ENCODE assay signal across 13 cellular contexts in the genomic region with DNA sequence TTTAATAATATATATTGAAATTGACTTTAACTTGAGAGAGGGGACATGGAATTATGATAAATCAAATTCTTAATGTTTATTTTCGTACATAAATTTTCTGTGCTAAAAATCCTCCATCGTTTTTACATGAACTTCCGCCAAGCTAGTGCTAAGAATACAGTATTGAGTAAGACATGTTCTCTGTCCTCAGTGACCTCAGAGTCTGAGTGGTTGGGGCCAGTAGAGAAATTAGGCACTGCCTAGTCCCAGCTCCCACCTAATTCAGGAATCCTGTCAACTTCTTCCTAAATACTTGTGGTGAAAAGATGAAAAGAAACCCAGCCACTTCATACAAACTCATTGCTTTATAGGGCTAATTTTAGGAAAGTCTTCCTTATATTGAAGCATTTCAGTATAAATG.
DNase-seq lines count a peak whose midpoint lies in the region; ATAC-seq and TF ChIP-seq lines count a peak whose summit lies in the region.
"Had no signal": no experiment of that assay in that cellular context is flagged by ENCODE, and none has a peak within 500 bp of the region (broad histone marks: within the 10 kb centered on the region; RNA-seq: fewer than 3 reads in every experiment).

No MANE protein-coding gene starts in this region.

- DNase-seq in GM23338 (ENCODE audit: low spot score) (no peak), RPMI7951 (ENCODE audit: low read depth) (peak; percentile 9), fibroblast of pulmonary artery (ENCODE audit: low read depth) (peak; percentile 52), osteocyte (ENCODE audit: extremely low spot score, unreplicated experiment) (no peak), ureter (ENCODE audit: low spot score) (no peak)
- DNase-seq in activated T-helper 2 cell treated with anti-CD3 and anti-CD28 coated beads, Interferon-gamma antibody, Interleukin-2, Interleukin-4, amounts not matched to agents 10 μg/mL and 5 μg/mL and 100 μg/mL, durations not matched to agents 14 hours and 24 hours and 36 hours (ENCODE audit: low spot score): no peak

- H3K79me2 ChIP-seq in GM23338 (replicated peaks; ENCODE audit: insufficient read depth): no peaks in the 10 kb centered on the region

- H3K4me3 ChIP-seq in GM23338: no peak overlapping the region
- H3K4me3 ChIP-seq in fibroblast of pulmonary artery (replicated peaks; ENCODE audit: low read depth, low read length): no peak overlapping the region
- H3K4me3 ChIP-seq: SJCRH30, vagina had no signal

- no peaks in the 10 kb centered on the region for H3K27me3 ChIP-seq in GM23338 (ENCODE audit: insufficient read depth)
- H3K27me3 ChIP-seq: SJCRH30, vagina had no signal

- intact Hi-C loops in activated T-helper 2 cell treated with anti-CD3 and anti-CD28 coated beads, Interferon-gamma antibody, Interleukin-2, Interleukin-4, amounts not matched to agents 10 μg/mL and 5 μg/mL and 100 μg/mL, durations not matched to agents 14 hours and 24 hours and 36 hours (cut with micrococcal nuclease): loop anchor here (1.0 to 10.0 kb wide), 7 partner anchors 121 to 1899 kb away; a partner anchor contains a TSS

- no peaks in the 10 kb centered on the region for H3K4me1 ChIP-seq in GM23338 (ENCODE audit: insufficient read depth)

- no peaks in the 10 kb centered on the region for H4K20me1 ChIP-seq in GM23338 (replicated peaks; ENCODE audit: insufficient read depth)

- H3K9me3 Mint-ChIP-seq in GM23338 (no peaks in the 10 kb centered on the region), osteocyte (ENCODE audit: unreplicated experiment) (no peaks in the 10 kb centered on the region)
- no peaks in the 10 kb centered on the region for H3K9me3 Mint-ChIP-seq in activated T-helper 2 cell treated with anti-CD3 and anti-CD28 coated beads, Interferon-gamma antibody, Interleukin-2, Interleukin-4, amounts not matched to agents 10 μg/mL and 5 μg/mL and 100 μg/mL, durations not matched to agents 14 hours and 24 hours and 36 hours
- H3K9me3 Mint-ChIP-seq: endodermal cell; stimulated activated naive CD8-positive, alpha-beta T cell treated with anti-CD3 and anti-CD28 coated beads, Interleukin-15, Interleukin-2, amounts not matched to agents 100 ng/mL and 50 ng/mL, for 24 hours had no signal

- no peaks in the 10 kb centered on the region for H3F3A ChIP-seq in GM23338 (replicated peaks; ENCODE audit: low read depth)

- H3K9me2 ChIP-seq in GM23338 (ENCODE audit: insufficient read depth): no peaks in the 10 kb centered on the region

- H3K36me3 ChIP-seq in GM23338 (ENCODE audit: insufficient read depth): no peaks in the 10 kb centered on the region
- H3K36me3 ChIP-seq: SJCRH30, vagina had no signal

- H3K36me3 Mint-ChIP-seq in GM23338 (ENCODE audit: low read depth): no peaks in the 10 kb centered on the region
- peaks cover 8% of the 10 kb centered on the region for H3K36me3 Mint-ChIP-seq in osteocyte (ENCODE audit: unreplicated experiment)
- H3K36me3 Mint-ChIP-seq in activated T-helper 2 cell treated with anti-CD3 and anti-CD28 coated beads, Interferon-gamma antibody, Interleukin-2, Interleukin-4, amounts not matched to agents 10 μg/mL and 5 μg/mL and 100 μg/mL, durations not matched to agents 14 hours and 24 hours and 36 hours (ENCODE audit: low read depth): no peaks in the 10 kb centered on the region

- H3K4me3 Mint-ChIP-seq in GM23338 (no peak overlapping the region), osteocyte (ENCODE audit: unreplicated experiment) (no peak overlapping the region)
- H3K4me3 Mint-ChIP-seq in activated T-helper 2 cell treated with anti-CD3 and anti-CD28 coated beads, Interferon-gamma antibody, Interleukin-2, Interleukin-4, amounts not matched to agents 10 μg/mL and 5 μg/mL and 100 μg/mL, durations not matched to agents 14 hours and 24 hours and 36 hours (ENCODE audit: low read depth): no peak overlapping the region
- H3K4me3 Mint-ChIP-seq: endodermal cell; stimulated activated naive CD8-positive, alpha-beta T cell treated with anti-CD3 and anti-CD28 coated beads, Interleukin-15, Interleukin-2, amounts not matched to agents 100 ng/mL and 50 ng/mL, for 24 hours had no signal

- H3K27ac Mint-ChIP-seq in GM23338 (peak overlapping the region; percentile 80), osteocyte (ENCODE audit: unreplicated experiment) (peak overlapping the region; percentile 55)
- H3K27ac Mint-ChIP-seq in activated T-helper 2 cell treated with anti-CD3 and anti-CD28 coated beads, Interferon-gamma antibody, Interleukin-2, Interleukin-4, amounts not matched to agents 10 μg/mL and 5 μg/mL and 100 μg/mL, durations not matched to agents 14 hours and 24 hours and 36 hours: no peak overlapping the region
- H3K27ac Mint-ChIP-seq: endodermal cell; stimulated activated naive CD8-positive, alpha-beta T cell treated with anti-CD3 and anti-CD28 coated beads, Interleukin-15, Interleukin-2, amounts not matched to agents 100 ng/mL and 50 ng/mL, for 24 hours had no signal

- H3K27me3 Mint-ChIP-seq in GM23338 (ENCODE audit: insufficient read depth, low read depth, poor library complexity) (no peaks in the 10 kb centered on the region), osteocyte (ENCODE audit: unreplicated experiment) (no peaks in the 10 kb centered on the region)
- peaks cover 8% of the 10 kb centered on the region for H3K27me3 Mint-ChIP-seq in activated T-helper 2 cell treated with anti-CD3 and anti-CD28 coated beads, Interferon-gamma antibody, Interleukin-2, Interleukin-4, amounts not matched to agents 10 μg/mL and 5 μg/mL and 100 μg/mL, durations not matched to agents 14 hours and 24 hours and 36 hours (ENCODE audit: low read depth)
- H3K27me3 Mint-ChIP-seq: stimulated activated naive CD8-positive, alpha-beta T cell treated with anti-CD3 and anti-CD28 coated beads, Interleukin-15, Interleukin-2, amounts not matched to agents 100 ng/mL and 50 ng/mL, for 24 hours had no signal

- TF ChIP-seq CTCF in GM23338 (conservative IDR thresholded peaks at IDR 0.05; ENCODE audit: low read depth in 2 of 2) (no peak), fibroblast of pulmonary artery (IDR thresholded peaks at IDR 0.05; ENCODE audit: low read length, missing control alignments) (no peak), osteocyte (IDR thresholded peaks at IDR 0.05) (no peak)

- no peak overlapping the region for H3K4me2 ChIP-seq in GM23338

- ATAC-seq in GM23338: no peak
- no peak for ATAC-seq in HG02970 (IDR thresholded peaks at IDR 0.05; ENCODE audit: low FRiP score, unreplicated experiment)
- no peak for ATAC-seq in GM21825 (IDR thresholded peaks at IDR 0.05; ENCODE audit: unreplicated experiment)

- H3K4me1 Mint-ChIP-seq in GM23338 (peaks cover 4% of the 10 kb centered on the region; the same call in 2 of the 3 replicates), osteocyte (ENCODE audit: unreplicated experiment) (peaks cover 19% of the 10 kb centered on the region)
- H3K4me1 Mint-ChIP-seq in activated T-helper 2 cell treated with anti-CD3 and anti-CD28 coated beads, Interferon-gamma antibody, Interleukin-2, Interleukin-4, amounts not matched to agents 10 μg/mL and 5 μg/mL and 100 μg/mL, durations not matched to agents 14 hours and 24 hours and 36 hours (ENCODE audit: low read depth): peaks cover 5% of the 10 kb centered on the region

- H2AFZ ChIP-seq in GM23338: no peak overlapping the region

- H3K27ac ChIP-seq in GM23338 (ENCODE audit: low read depth): no peak overlapping the region
- H3K27ac ChIP-seq: C4-2B, SJCRH30, vagina had no signal

TF ChIP-seq in GM23338, 12 proteins besides CTCF, POLR2A, EP300 and RAD21 (continues in another document):
- TF ChIP-seq CREB1 (CRISPR knock-in tag; IDR thresholded peaks at IDR 0.05; ENCODE audit: low read depth): no peak
- no peak for TF ChIP-seq NANOG (IDR thresholded peaks at IDR 0.05; ENCODE audit: borderline replicate concordance)
- no peak for TF ChIP-seq ZNF114 (CRISPR knock-in tag; IDR thresholded peaks at IDR 0.05)
- no peak for TF ChIP-seq EZH2phosphoT487 (IDR thresholded peaks at IDR 0.05; ENCODE audit: unreplicated experiment)
- TF ChIP-seq POLR2AphosphoS5 (IDR thresholded peaks at IDR 0.05; ENCODE audit: low read depth): no peak
- TF ChIP-seq, protein P1, sequence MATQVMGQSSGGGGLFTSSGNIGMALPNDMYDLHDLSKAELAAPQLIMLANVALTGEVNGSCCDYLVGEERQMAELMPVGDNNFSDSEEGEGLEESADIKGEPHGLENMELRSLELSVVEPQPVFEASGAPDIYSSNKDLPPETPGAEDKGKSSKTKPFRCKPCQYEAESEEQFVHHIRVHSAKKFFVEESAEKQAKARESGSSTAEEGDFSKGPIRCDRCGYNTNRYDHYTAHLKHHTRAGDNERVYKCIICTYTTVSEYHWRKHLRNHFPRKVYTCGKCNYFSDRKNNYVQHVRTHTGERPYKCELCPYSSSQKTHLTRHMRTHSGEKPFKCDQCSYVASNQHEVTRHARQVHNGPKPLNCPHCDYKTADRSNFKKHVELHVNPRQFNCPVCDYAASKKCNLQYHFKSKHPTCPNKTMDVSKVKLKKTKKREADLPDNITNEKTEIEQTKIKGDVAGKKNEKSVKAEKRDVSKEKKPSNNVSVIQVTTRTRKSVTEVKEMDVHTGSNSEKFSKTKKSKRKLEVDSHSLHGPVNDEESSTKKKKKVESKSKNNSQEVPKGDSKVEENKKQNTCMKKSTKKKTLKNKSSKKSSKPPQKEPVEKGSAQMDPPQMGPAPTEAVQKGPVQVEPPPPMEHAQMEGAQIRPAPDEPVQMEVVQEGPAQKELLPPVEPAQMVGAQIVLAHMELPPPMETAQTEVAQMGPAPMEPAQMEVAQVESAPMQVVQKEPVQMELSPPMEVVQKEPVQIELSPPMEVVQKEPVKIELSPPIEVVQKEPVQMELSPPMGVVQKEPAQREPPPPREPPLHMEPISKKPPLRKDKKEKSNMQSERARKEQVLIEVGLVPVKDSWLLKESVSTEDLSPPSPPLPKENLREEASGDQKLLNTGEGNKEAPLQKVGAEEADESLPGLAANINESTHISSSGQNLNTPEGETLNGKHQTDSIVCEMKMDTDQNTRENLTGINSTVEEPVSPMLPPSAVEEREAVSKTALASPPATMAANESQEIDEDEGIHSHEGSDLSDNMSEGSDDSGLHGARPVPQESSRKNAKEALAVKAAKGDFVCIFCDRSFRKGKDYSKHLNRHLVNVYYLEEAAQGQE (IDR thresholded peaks at IDR 0.05; ENCODE audit: unreplicated experiment): no peak

Comparison
In these comparisons a context has a peak if more than half of its experiments do, and no peak if none do; other contexts are left out.
1. DNase-seq: peak in RPMI7951 (single experiment) and fibroblast of pulmonary artery (single experiment); none in GM23338 (single experiment), osteocyte (single experiment), ureter (single experiment) and activated T-helper 2 cell treated with anti-CD3 and anti-CD28 coated beads, Interferon-gamma antibody, Interleukin-2, Interleukin-4, amounts not matched to agents 10 μg/mL and 5 μg/mL and 100 μg/mL, durations not matched to agents 14 hours and 24 hours and 36 hours (single experiment).